8 cellular contexts compared by ENCODE assay signal in genomic region chr5:76256116-76256889, GRCh38.
DNase-seq lines count a peak whose midpoint lies in the region; ATAC-seq lines count a peak whose summit lies in the region.

No MANE protein-coding gene starts in this region.

- no peak overlapping the region for H4K5ac ChIP-seq in mesendoderm (ENCODE audit: low read length)

- no peak overlapping the region for H3K4me3 ChIP-seq in mesendoderm (ENCODE audit: low read length)

- no peaks in the 10 kb centered on the region for H3K79me2 ChIP-seq in mesendoderm (ENCODE audit: control insufficient read depth, insufficient read depth, low read length)

- no peak overlapping the region for H3K27ac Mint-ChIP-seq in effector memory CD8-positive, alpha-beta T cell

- ATAC-seq in HG03095 (IDR thresholded peaks at IDR 0.05; ENCODE audit: unreplicated experiment) = peak; percentile 68
- peak; percentile 98 for ATAC-seq in effector memory CD8-positive, alpha-beta T cell (replicated peaks)

- H3K27ac ChIP-seq in mesendoderm (ENCODE audit: low read depth, low read length) = no peak overlapping the region

- no peak overlapping the region for H2AK5ac ChIP-seq in mesendoderm (ENCODE audit: low read length)

- H3K4me1 Mint-ChIP-seq in effector memory CD8-positive, alpha-beta T cell (ENCODE audit: low read depth in 2 of 2) = no peaks in the 10 kb centered on the region

- H3K4me3 Mint-ChIP-seq in effector memory CD8-positive, alpha-beta T cell = no peak overlapping the region

- no peak overlapping the region for H3K56ac ChIP-seq in mesendoderm (ENCODE audit: low read length)

- no peaks in the 10 kb centered on the region for H3K9me3 Mint-ChIP-seq in effector memory CD8-positive, alpha-beta T cell

- H3K36me3 ChIP-seq in mesendoderm (ENCODE audit: control insufficient read depth, insufficient read depth, low read length) = no peaks in the 10 kb centered on the region

- peak; percentile 55 for DNase-seq in activated gamma-delta T cell treated with Interleukin-2 at 50 U/mL for 16 hours
- DNase-seq in activated gamma-delta T cell (lab: John Stamatoyannopoulos, UW) = no peak
- DNase-seq in NCI-H524 treated with DMSO at 0.1 percent for 48 hours (lab: John Stamatoyannopoulos, UW) = peak; percentile 14
- DNase-seq in activated CD4-positive, alpha-beta T cell treated with anti-CD3 and anti-CD28 coated beads, Interleukin-2, amount 50 U/mL, for 4 hours = peak; percentile 45 to 47
- DNase-seq in effector memory CD8-positive, alpha-beta T cell = peak; percentile 52 to 60 (median 53)
- peak; percentile 84 for DNase-seq in mesendoderm
- peak; percentile 21 for DNase-seq in stimulated activated CD8-positive, alpha-beta memory T cell treated with anti-CD3 and anti-CD28 coated beads, Interleukin-7, amount 100 ng/mL, for 24 hours (ENCODE audit: low read depth)

- H3K27me3 ChIP-seq in mesendoderm (ENCODE audit: insufficient read depth, low read length, poor library complexity) = no peaks in the 10 kb centered on the region

- WGBS in mesendoderm (ENCODE audit: extremely low coverage, insufficient coverage, low lambda C conversion rate) = no CpG with 5 or more reads among the region's 8 CpGs

- no peak overlapping the region for H2BK15ac ChIP-seq in mesendoderm (replicated peaks; ENCODE audit: low read depth)

- H3K4me2 ChIP-seq in mesendoderm (ENCODE audit: low read length) = no peak overlapping the region

- H3K9ac ChIP-seq in mesendoderm (ENCODE audit: low read length) = no peak overlapping the region

- no peak overlapping the region for H3K18ac ChIP-seq in mesendoderm (ENCODE audit: low read length)

- no peak overlapping the region for H2BK120ac ChIP-seq in mesendoderm (ENCODE audit: low read depth, low read length)

- H4K8ac ChIP-seq in mesendoderm (ENCODE audit: low read depth, low read length) = no peak overlapping the region

- no peaks in the 10 kb centered on the region for H3K4me1 ChIP-seq in mesendoderm (ENCODE audit: control insufficient read depth, low read depth, low read length)

- no peak overlapping the region for H3K4ac ChIP-seq in mesendoderm (ENCODE audit: low read depth, low read length)

- H3K23ac ChIP-seq in mesendoderm (ENCODE audit: low read length) = no peak overlapping the region

- H2BK5ac ChIP-seq in mesendoderm (ENCODE audit: low read length) = no peak overlapping the region

- no peaks in the 10 kb centered on the region for H3K36me3 Mint-ChIP-seq in effector memory CD8-positive, alpha-beta T cell (ENCODE audit: insufficient read depth)

- H3K27me3 Mint-ChIP-seq in effector memory CD8-positive, alpha-beta T cell = peaks cover 6 to 19% of the 10 kb centered on the region in 2 donors

- H3K79me1 ChIP-seq in mesendoderm (ENCODE audit: low read length) = no peaks in the 10 kb centered on the region
